17 cellular contexts compared by ENCODE assay signal in genomic region chr12:108697905-108698304, GRCh38. TPM values are rescaled to one million over a fixed set of nuclear protein-coding genes. Genes with fewer than 3 reads are reported as not detected.
DNase-seq lines count a peak whose midpoint lies in the region; ATAC-seq and TF ChIP-seq lines count a peak whose summit lies in the region.
"Had no signal": no experiment of that assay in that cellular context is flagged by ENCODE, and none has a peak within 500 bp of the region (broad histone marks: within the 10 kb centered on the region; RNA-seq: fewer than 3 reads in every experiment).

No MANE protein-coding gene starts in this region.

- H3K79me2 ChIP-seq in fibroblast of lung (ENCODE audit: control insufficient read depth, insufficient read depth, low read length), result peaks cover 99% of the 10 kb centered on the region

- H3K9me3 Mint-ChIP-seq in HFFc6, result peaks cover 3% of the 10 kb centered on the region; the same call in 1 of the 2 replicates
- H3K9me3 Mint-ChIP-seq: activated naive CD4-positive, alpha-beta T cell treated with anti-CD3 and anti-CD28 coated beads for 36 hours; neural progenitor cell; stimulated activated effector memory CD8-positive, alpha-beta T cell treated with anti-CD3 and anti-CD28 coated beads, Interleukin-12 subunit alpha, Interleukin-12 subunit beta, amount 100 ng/mL, for 72 hours had no signal

- ATAC-seq in HG02884 (IDR thresholded peaks at IDR 0.05; ENCODE audit: unreplicated experiment), result no peak
- ATAC-seq: activated CD4-positive, CD25-positive, alpha-beta regulatory T cell treated with anti-CD3 and anti-CD28 coated beads, Interleukin-2, amount 50 U/mL, for 24 hours; stimulated activated effector memory CD8-positive, alpha-beta T cell treated with anti-CD3 and anti-CD28 coated beads, Interleukin-12 subunit alpha, Interleukin-12 subunit beta, amount 100 ng/mL, for 72 hours had no signal

- H3K4me3 ChIP-seq in fibroblast of lung (replicated peaks in 1 of 4; ENCODE audit: control extremely low read depth in 1 of 4, insufficient read depth in 1 of 4, low read depth in 3 of 4, low read length in 4 of 4), result no peak overlapping the region
- H3K4me3 ChIP-seq in skeletal muscle satellite cell (ENCODE audit: low read length), result no peak overlapping the region
- H3K4me3 ChIP-seq: BLaER1 treated with 17β-estradiol and CSF1 and Interleukin-3, amounts not matched to agents 10 nM and 100 nM; HAP-1; lung; neural progenitor cell had no signal

- CTCF ChIA-PET in RWPE1 (lab: Yijun Ruan, JAX), result interaction anchor here (0.7 kb wide), 1 partner anchor 1858 kb away, joined by 3 read pairs; no protein-coding TSS in a partner anchor

- peaks cover 73% of the 10 kb centered on the region for H3K36me3 Mint-ChIP-seq in HFFc6 (ENCODE audit: low read depth)

- H3K9me3 ChIP-seq in fibroblast of lung (ENCODE audit: control insufficient read depth, insufficient read depth, low read depth, low read length) (no peaks in the 10 kb centered on the region), skeletal muscle satellite cell (replicated peaks; ENCODE audit: low read length) (no peaks in the 10 kb centered on the region)
- H3K9me3 ChIP-seq: BLaER1 treated with 17β-estradiol and CSF1 and Interleukin-3, amounts not matched to agents 10 nM and 100 nM; HAP-1 had no signal

- POLR2A ChIA-PET in RWPE1 (lab: Yijun Ruan, JAX; ENCODE audit: low non-redundant PET), result no interaction called here

- peak overlapping the region; percentile 66 for H3K27ac ChIP-seq in RWPE1
- H3K27ac ChIP-seq in fibroblast of lung (ENCODE audit: insufficient read depth, low read length), result peak overlapping the region; percentile 95
- H3K27ac ChIP-seq: BLaER1 treated with 17β-estradiol and CSF1 and Interleukin-3, amounts not matched to agents 10 nM and 100 nM; neural progenitor cell had no signal

- H3K4me1 Mint-ChIP-seq in HFFc6 (ENCODE audit: low read depth), result peaks cover 93% of the 10 kb centered on the region

- H4K20me1 ChIP-seq in fibroblast of lung (ENCODE audit: control insufficient read depth, extremely low read depth, insufficient read depth, low read length), result no peaks in the 10 kb centered on the region

- H3K27me3 ChIP-seq in fibroblast of lung (ENCODE audit: control insufficient read depth, insufficient read depth, low read length) (no peaks in the 10 kb centered on the region), skeletal muscle satellite cell (ENCODE audit: control insufficient read depth, insufficient read depth, low read length) (no peaks in the 10 kb centered on the region)
- H3K27me3 ChIP-seq: BLaER1 treated with 17β-estradiol and CSF1 and Interleukin-3, amounts not matched to agents 10 nM and 100 nM; brain microvascular endothelial cell; neural progenitor cell had no signal

- DNase-seq in HFFc6 (no peak), RWPE1 (ENCODE audit: low spot score) (no peak), fibroblast of lung (ENCODE audit: low read depth in 2 of 2) (no peak), DMS53 (lab: John Stamatoyannopoulos, UW) (no peak), MV-4-11 (lab: John Stamatoyannopoulos, UW) (no peak)
- DNase-seq: activated naive CD4-positive, alpha-beta T cell treated with anti-CD3 and anti-CD28 coated beads for 36 hours; brain microvascular endothelial cell; NCI-H526; T-helper 2 cell had no signal

- H3K36me3 ChIP-seq in fibroblast of lung (ENCODE audit: control insufficient read depth, insufficient read depth, low read length), result peaks cover 11% of the 10 kb centered on the region
- H3K36me3 ChIP-seq in skeletal muscle satellite cell (ENCODE audit: insufficient read depth, low read length), result peaks cover 69% of the 10 kb centered on the region

- no peak overlapping the region for H3K9ac ChIP-seq in fibroblast of lung (ENCODE audit: insufficient read depth, low read length)
- H3K9ac ChIP-seq in skeletal muscle satellite cell (ENCODE audit: low read depth, low read length), result peak overlapping the region; percentile 65
- H3K9ac ChIP-seq: BLaER1 treated with 17β-estradiol and CSF1 and Interleukin-3, amounts not matched to agents 10 nM and 100 nM; neural progenitor cell had no signal

- peaks cover 63% of the 10 kb centered on the region for H3K4me1 ChIP-seq in fibroblast of lung (ENCODE audit: control insufficient read depth, extremely low read depth, insufficient read depth, low read length)
- peaks cover 76% of the 10 kb centered on the region for H3K4me1 ChIP-seq in skeletal muscle satellite cell (ENCODE audit: control insufficient read depth, insufficient read depth, low read length)

- peak overlapping the region; percentile 96 for H3K27ac Mint-ChIP-seq in HFFc6
- H3K27ac Mint-ChIP-seq: activated naive CD4-positive, alpha-beta T cell treated with anti-CD3 and anti-CD28 coated beads for 36 hours; stimulated activated effector memory CD8-positive, alpha-beta T cell treated with anti-CD3 and anti-CD28 coated beads, Interleukin-12 subunit alpha, Interleukin-12 subunit beta, amount 100 ng/mL, for 72 hours had no signal

- peaks cover 8% of the 10 kb centered on the region for H3K27me3 Mint-ChIP-seq in HFFc6 (ENCODE audit: insufficient read depth)

- peak overlapping the region; percentile 68 for H3K4me3 Mint-ChIP-seq in HFFc6
- H3K4me3 Mint-ChIP-seq: activated naive CD4-positive, alpha-beta T cell treated with anti-CD3 and anti-CD28 coated beads for 36 hours; neural progenitor cell; stimulated activated effector memory CD8-positive, alpha-beta T cell treated with anti-CD3 and anti-CD28 coated beads, Interleukin-12 subunit alpha, Interleukin-12 subunit beta, amount 100 ng/mL, for 72 hours had no signal

- TF ChIP-seq CTCF in HFFc6 (IDR thresholded peaks at IDR 0.05), result no peak
- no peak for TF ChIP-seq CTCF in RWPE1 (conservative IDR thresholded peaks at IDR 0.05; ENCODE audit: low read depth)
- TF ChIP-seq CTCF in fibroblast of lung (conservative IDR thresholded peaks at IDR 0.05 in 1 of 2, IDR thresholded peaks at IDR 0.05 in 1 of 2; ENCODE audit: low read depth in 1 of 2, low read length in 2 of 2), result no peak

- H3K4me2 ChIP-seq in fibroblast of lung (ENCODE audit: extremely low read depth, insufficient read depth, low read length) (no peak overlapping the region), skeletal muscle satellite cell (ENCODE audit: low read length) (no peak overlapping the region)
- H3K4me2 ChIP-seq: neural progenitor cell had no signal

- no peak overlapping the region for H2AFZ ChIP-seq in fibroblast of lung (ENCODE audit: low read length)
- H2AFZ ChIP-seq: neural progenitor cell had no signal

RNA-seq across cellular contexts. Expression of gene CORO1C, which starts 33.4 kb away (rescaled TPM):
- 100 to 1,000 TPM; 541 to 709 (median 649) TPM for total RNA-seq in HFFc6 (2021; fragmentation: NEBNext Ultra II Directional; extraction: Animal tissue kit (Norgen Biotek cat#: 25700))
- 202 and 288 TPM in 2 replicates for total RNA-seq in fibroblast of lung
- polyA plus RNA-seq in fibroblast of lung, result 542 and 773 TPM in 2 replicates
- polyA plus RNA-seq in fibroblast of lung (2012), result 395 and 442 TPM in 2 replicates
- polyA minus RNA-seq in fibroblast of lung (ENCODE audit: low replicate concordance), result 1,176 and 1,331 TPM in 2 replicates
- 282 and 318 TPM in 2 replicates for total RNA-seq in skeletal muscle satellite cell (2012; rRNA removed)
